ENCODE assay signal across 10 cellular contexts in the genomic region with DNA sequence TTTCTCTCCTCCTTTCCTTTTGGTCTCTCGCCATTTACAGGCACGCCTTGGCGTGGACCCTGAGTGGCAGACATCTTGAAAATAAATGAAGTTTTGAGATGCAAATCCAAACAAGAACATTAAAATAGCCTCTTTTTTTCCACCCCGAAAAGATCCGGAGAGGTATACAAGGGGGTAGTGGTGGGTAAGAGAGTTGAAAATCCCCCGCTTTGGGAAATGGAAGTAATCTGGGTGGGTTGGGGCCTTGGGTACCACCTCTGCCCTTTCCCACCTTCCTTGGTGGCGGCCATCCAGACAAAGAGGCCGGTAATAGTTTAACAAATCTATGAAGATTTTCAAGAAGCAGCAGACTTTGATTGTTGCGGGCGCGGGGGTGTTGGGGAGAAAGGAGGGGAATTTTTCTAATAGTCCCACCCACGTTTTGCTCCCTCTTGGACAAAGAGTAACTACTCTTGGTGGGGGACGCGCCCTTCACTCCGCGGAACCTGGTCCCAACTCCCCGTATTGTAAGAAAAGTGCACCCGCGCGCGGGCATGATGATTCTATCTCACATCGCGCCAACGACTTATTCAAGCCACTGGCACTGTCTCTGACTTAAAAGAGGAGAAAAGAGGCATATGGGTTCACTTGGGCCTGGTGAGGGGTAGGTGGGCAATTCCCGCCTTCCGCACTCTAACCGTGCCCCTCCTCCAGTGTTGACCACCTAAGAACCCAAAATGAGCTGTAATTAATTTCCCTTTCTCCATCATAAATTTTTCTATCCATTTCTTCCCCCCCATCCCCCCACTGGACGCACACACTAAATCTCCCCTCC. TPM values are rescaled to one million over a fixed set of nuclear protein-coding genes. Genes with fewer than 3 reads are reported as not detected.
DNase-seq lines count a peak whose midpoint lies in the region; ATAC-seq and TF ChIP-seq lines count a peak whose summit lies in the region.
"Had no signal": no experiment of that assay in that cellular context is flagged by ENCODE, and none has a peak within 500 bp of the region (broad histone marks: within the 10 kb centered on the region; RNA-seq: fewer than 3 reads in every experiment).

No MANE protein-coding gene starts in this region.

- ATAC-seq in activated T-helper 17 cell treated with anti-CD3 and anti-CD28 coated beads, Interleukin-2, amount 50 U/mL, for 72 hours (replicated peaks), result no peak
- ATAC-seq in naive thymus-derived CD4-positive, alpha-beta T cell, result no peak
- no peak for ATAC-seq in left lung

- H3K18ac ChIP-seq in H9 (ENCODE audit: insufficient read length, low read depth, low read length), result no peak overlapping the region

- H2AK5ac ChIP-seq in H9 (ENCODE audit: insufficient read length, low read length), result no peak overlapping the region

- H3K36me3 Mint-ChIP-seq in CD8-positive, alpha-beta memory T cell, result peaks cover 2 to 24% (median 2%) of the 10 kb centered on the region in 3 donors
- H3K36me3 Mint-ChIP-seq in H9 (ENCODE audit: insufficient read depth in 1 of 3, low read depth in 3 of 3), result peaks cover 0 to 3% (median 0%) of the 10 kb centered on the region in 3 experiments; a peak in 2 of 7 replicates
- H3K36me3 Mint-ChIP-seq in activated T-helper 17 cell treated with anti-CD3 and anti-CD28 coated beads, Interleukin-2, amount 50 U/mL, for 72 hours (ENCODE audit: low read depth), result peaks cover 31% of the 10 kb centered on the region
- H3K36me3 Mint-ChIP-seq in naive thymus-derived CD4-positive, alpha-beta T cell, result peaks cover 0 to 21% (median 5%) of the 10 kb centered on the region in 5 donors

- H4K91ac ChIP-seq in H9 (ENCODE audit: insufficient read length, low read depth, low read length), result no peak overlapping the region

- no peak overlapping the region for H3T11ph ChIP-seq in H9 (ENCODE audit: low read length)

- CTCF ChIA-PET in CD8-positive, alpha-beta memory T cell (lab: Charles Lee), result no interaction called here
- CTCF ChIA-PET in naive thymus-derived CD4-positive, alpha-beta T cell (lab: Charles Lee), result no interaction called here

- no peak overlapping the region for H2BK20ac ChIP-seq in H9 (ENCODE audit: low read depth, low read length, poor library complexity, severe bottlenecking)

- no peak overlapping the region for H2BK15ac ChIP-seq in H9 (ENCODE audit: low read depth, low read length)

- H3K9ac ChIP-seq in H9 (ENCODE audit: extremely low read depth, insufficient read length, low read length), result no peak overlapping the region

- H2BK12ac ChIP-seq in H9 (ENCODE audit: insufficient read length, low read depth, low read length), result no peak overlapping the region

- H3K27ac Mint-ChIP-seq in CD8-positive, alpha-beta memory T cell, result peak overlapping the region in 4 of 8 donors; percentile 13 to 79 (median 49)
- peak overlapping the region in 1 of 3 experiments; percentile 73; a peak in 1 of 7 replicates for H3K27ac Mint-ChIP-seq in H9
- H3K27ac Mint-ChIP-seq in activated T-helper 17 cell treated with anti-CD3 and anti-CD28 coated beads, Interleukin-2, amount 50 U/mL, for 72 hours, result no peak overlapping the region
- peak overlapping the region in 7 of 9 donors; percentile 49 to 86 (median 76) for H3K27ac Mint-ChIP-seq in naive thymus-derived CD4-positive, alpha-beta T cell

- WGBS in H9 (ENCODE audit: extremely low coverage, insufficient read length, low lambda C conversion rate), result no CpG with 5 or more reads among the region's 28 CpGs

- H3K23me2 ChIP-seq in H9 (ENCODE audit: insufficient read length, low read depth, low read length, poor library complexity, severe bottlenecking), result peaks cover 44% of the 10 kb centered on the region

- H3K4me3 ChIP-seq in CD8-positive, alpha-beta memory T cell (ENCODE audit: low read length), result no peak overlapping the region
- H3K4me3 ChIP-seq in naive thymus-derived CD4-positive, alpha-beta T cell (ENCODE audit: low read length), result no peak overlapping the region
- H3K4me3 ChIP-seq in left lung, result no peak overlapping the region

- H3K23ac ChIP-seq in H9 (ENCODE audit: insufficient read length, low read depth, low read length), result no peak overlapping the region

- TF ChIP-seq CTCF in H9 (conservative IDR thresholded peaks at IDR 0.05) (no peak), left lung (IDR thresholded peaks at IDR 0.05) (no peak)

- peaks cover 8% of the 10 kb centered on the region for H3K4me1 ChIP-seq in CD8-positive, alpha-beta memory T cell (ENCODE audit: insufficient read depth, low read length)
- H3K4me1 ChIP-seq in H9 (ENCODE audit: insufficient read depth, low read length) (peaks cover 7% of the 10 kb centered on the region; the same call in 1 of the 2 replicates), left lung (peaks cover 11 to 50% of the 10 kb centered on the region in 2 donors)
- H3K4me1 ChIP-seq in naive thymus-derived CD4-positive, alpha-beta T cell (ENCODE audit: control insufficient read depth in 2 of 2, insufficient read depth in 2 of 2, low read length in 2 of 2), result peaks cover 0 to 8% of the 10 kb centered on the region in 2 donors

- H3K27ac ChIP-seq in CD8-positive, alpha-beta memory T cell (ENCODE audit: low read depth, low read length), result no peak overlapping the region
- no peak overlapping the region for H3K27ac ChIP-seq in H9 (ENCODE audit: insufficient read length, low read depth, low read length)
- H3K27ac ChIP-seq in naive thymus-derived CD4-positive, alpha-beta T cell (ENCODE audit: low read depth, low read length), result no peak overlapping the region
- no peak overlapping the region for H3K27ac ChIP-seq in left lung

- no peak overlapping the region for H3K56ac ChIP-seq in H9 (ENCODE audit: insufficient read length, low read depth, low read length)

- DNase-seq in CD8-positive, alpha-beta memory T cell, result peak in 1 of 5 donors; percentile 2
- DNase-seq in H9, result no peak
- peak in 1 of 9 donors; percentile 3 for DNase-seq in naive thymus-derived CD4-positive, alpha-beta T cell
- no peak for DNase-seq in left lung
- DNase-seq in NCI-H82 treated with DMSO at 0.1 percent for 48 hours (lab: John Stamatoyannopoulos, UW; ENCODE audit: unreplicated experiment), result no peak
- no peak for DNase-seq in 8988T

- H3K9me3 ChIP-seq in CD8-positive, alpha-beta memory T cell (ENCODE audit: low read length), result no peaks in the 10 kb centered on the region
- no peaks in the 10 kb centered on the region for H3K9me3 ChIP-seq in H9 (ENCODE audit: control insufficient read depth, low read depth, low read length)
- H3K9me3 ChIP-seq in naive thymus-derived CD4-positive, alpha-beta T cell (ENCODE audit: control insufficient read depth in 2 of 3, low read length in 3 of 3), result peaks cover 0 to 23% (median 0%) of the 10 kb centered on the region in 3 experiments
- H3K9me3 ChIP-seq in left lung, result no peaks in the 10 kb centered on the region

- no peak overlapping the region for H3K14ac ChIP-seq in H9 (ENCODE audit: insufficient read depth, low read length)

- H3K4me1 Mint-ChIP-seq in CD8-positive, alpha-beta memory T cell, result peaks cover 32 to 40% (median 38%) of the 10 kb centered on the region in 3 donors
- H3K4me1 Mint-ChIP-seq in H9, result peaks cover 51 to 53% of the 10 kb centered on the region in 2 experiments
- H3K4me1 Mint-ChIP-seq in activated T-helper 17 cell treated with anti-CD3 and anti-CD28 coated beads, Interleukin-2, amount 50 U/mL, for 72 hours, result peaks cover 12% of the 10 kb centered on the region
- peaks cover 7 to 54% (median 37%) of the 10 kb centered on the region in 7 donors for H3K4me1 Mint-ChIP-seq in naive thymus-derived CD4-positive, alpha-beta T cell

- H4K5ac ChIP-seq in H9 (ENCODE audit: insufficient read length, low read depth, low read length), result no peak overlapping the region

- peaks cover 64% of the 10 kb centered on the region for H3K27me3 ChIP-seq in CD8-positive, alpha-beta memory T cell (ENCODE audit: insufficient read depth, low read length, poor library complexity, severe bottlenecking)
- no peaks in the 10 kb centered on the region; the same call in 1 of the 2 replicates for H3K27me3 ChIP-seq in H9 (ENCODE audit: insufficient read depth, low read length)
- peaks cover 18 to 60% of the 10 kb centered on the region in 2 donors for H3K27me3 ChIP-seq in naive thymus-derived CD4-positive, alpha-beta T cell (ENCODE audit: control insufficient read depth in 2 of 2, insufficient read depth in 2 of 2, low read length in 2 of 2)
- peaks cover 99 to 100% of the 10 kb centered on the region in 2 donors for H3K27me3 ChIP-seq in left lung

- H3K79me1 ChIP-seq in H9 (ENCODE audit: insufficient read depth, low read depth, low read length, poor library complexity, severe bottlenecking), result no peaks in the 10 kb centered on the region

- no peak overlapping the region for H3K4ac ChIP-seq in H9 (ENCODE audit: low read depth, low read length)

- H2BK120ac ChIP-seq in H9 (ENCODE audit: low read depth, low read length, poor library complexity, severe bottlenecking), result no peak overlapping the region

- peak overlapping the region; percentile 95 for H3K4me2 ChIP-seq in H9 (ENCODE audit: insufficient read depth, insufficient read length, low read length)

- no peaks in the 10 kb centered on the region for H3K36me3 ChIP-seq in CD8-positive, alpha-beta memory T cell (ENCODE audit: insufficient read depth, low read length)
- no peaks in the 10 kb centered on the region for H3K36me3 ChIP-seq in naive thymus-derived CD4-positive, alpha-beta T cell (ENCODE audit: control insufficient read depth in 2 of 3, insufficient read depth in 3 of 3, low read length in 3 of 3)
- no peaks in the 10 kb centered on the region for H3K36me3 ChIP-seq in left lung

- H2AFZ ChIP-seq in H9 (ENCODE audit: low read length), result no peak overlapping the region

- H4K8ac ChIP-seq in H9 (replicated peaks; ENCODE audit: insufficient read length, low read depth, low read length), result no peak overlapping the region

- peaks cover 76 to 77% of the 10 kb centered on the region in 2 donors for H3K27me3 Mint-ChIP-seq in CD8-positive, alpha-beta memory T cell
- H3K27me3 Mint-ChIP-seq in H9 (ENCODE audit: low read depth), result peaks cover 54% of the 10 kb centered on the region
- H3K27me3 Mint-ChIP-seq in activated T-helper 17 cell treated with anti-CD3 and anti-CD28 coated beads, Interleukin-2, amount 50 U/mL, for 72 hours, result peaks cover 58% of the 10 kb centered on the region
- peaks cover 69 to 82% (median 73%) of the 10 kb centered on the region in 5 donors for H3K27me3 Mint-ChIP-seq in naive thymus-derived CD4-positive, alpha-beta T cell

- peaks cover 22 to 44% (median 38%) of the 10 kb centered on the region in 5 donors for H3K9me3 Mint-ChIP-seq in CD8-positive, alpha-beta memory T cell
- no peaks in the 10 kb centered on the region for H3K9me3 Mint-ChIP-seq in H9
- H3K9me3 Mint-ChIP-seq in activated T-helper 17 cell treated with anti-CD3 and anti-CD28 coated beads, Interleukin-2, amount 50 U/mL, for 72 hours, result no peaks in the 10 kb centered on the region
- H3K9me3 Mint-ChIP-seq in naive thymus-derived CD4-positive, alpha-beta T cell, result peaks cover 3 to 53% (median 25%) of the 10 kb centered on the region in 11 donors

- intact Hi-C loops in naive thymus-derived CD4-positive, alpha-beta T cell (cut with micrococcal nuclease), result loop anchor here (1.0 kb wide), 2 partner anchors 9 to 10 kb away; no protein-coding TSS in a partner anchor
- intact Hi-C loops in left lung (cut with DNase I), result no loop called here

- no peak overlapping the region for H2BK5ac ChIP-seq in H9 (ENCODE audit: insufficient read length, low read length)

- no peaks in the 10 kb centered on the region for H4K20me1 ChIP-seq in H9 (ENCODE audit: control insufficient read depth, insufficient read depth, insufficient read length)

- POLR2A ChIA-PET in CD8-positive, alpha-beta memory T cell (lab: Charles Lee), result no interaction called here
- POLR2A ChIA-PET in naive thymus-derived CD4-positive, alpha-beta T cell (lab: Charles Lee), result interaction anchor here (1.0 kb wide), 1 partner anchor 10 kb away, joined by 3 read pairs; no protein-coding TSS in a partner anchor

- H3K4me3 Mint-ChIP-seq in CD8-positive, alpha-beta memory T cell, result peak overlapping the region; percentile 31 to 80 (median 61)
- H3K4me3 Mint-ChIP-seq in H9, result peak overlapping the region; percentile 83 to 96
- H3K4me3 Mint-ChIP-seq in activated T-helper 17 cell treated with anti-CD3 and anti-CD28 coated beads, Interleukin-2, amount 50 U/mL, for 72 hours, result peak overlapping the region; percentile 57
- peak overlapping the region; percentile 30 to 83 (median 67) for H3K4me3 Mint-ChIP-seq in naive thymus-derived CD4-positive, alpha-beta T cell

- no peaks in the 10 kb centered on the region for H3K79me2 ChIP-seq in H9 (ENCODE audit: insufficient read depth, low read length)

RNA-seq across cellular contexts. Expression of a gene that starts 3.9 kb away (rescaled TPM):
- total RNA-seq in CD8-positive, alpha-beta memory T cell, result not detected
- not detected for polyA plus RNA-seq in CD8-positive, alpha-beta memory T cell
- total RNA-seq in H9 (2021), result 25.8 and 26.1 TPM in 2 replicates
- total RNA-seq in activated T-helper 17 cell treated with anti-CD3 and anti-CD28 coated beads, Interleukin-2, amount 50 U/mL, for 72 hours, result not detected
- total RNA-seq in naive thymus-derived CD4-positive, alpha-beta T cell, result not detected
- polyA plus RNA-seq in naive thymus-derived CD4-positive, alpha-beta T cell, result not detected
- total RNA-seq in left lung, result not detected
- total RNA-seq: epithelial cell of proximal tubule, mononuclear cell, temporal lobe had no signal

RNA-seq across cellular contexts. Expression of a gene that starts 49.0 kb away (rescaled TPM):
- total RNA-seq in CD8-positive, alpha-beta memory T cell, result 10 to 100 TPM; 21.2 to 24.6 TPM
- 25.6 TPM for polyA plus RNA-seq in CD8-positive, alpha-beta memory T cell
- 21.4 and 21.9 TPM in 2 replicates for total RNA-seq in H9 (2021)
- total RNA-seq in activated T-helper 17 cell treated with anti-CD3 and anti-CD28 coated beads, Interleukin-2, amount 50 U/mL, for 72 hours, result 10 to 100 TPM; 18.1 to 20.4 TPM
- total RNA-seq in naive thymus-derived CD4-positive, alpha-beta T cell, result 10 to 100 TPM; 16.1 to 29.8 (median 27.3) TPM
- 10 to 100 TPM; 21.0 to 25.1 TPM for polyA plus RNA-seq in naive thymus-derived CD4-positive, alpha-beta T cell
- 10 to 100 TPM; 11.8 to 16.7 TPM for total RNA-seq in left lung

Comparison
In these comparisons a context has a peak if more than half of its experiments do, and no peak if none do; other contexts are left out.
1. RNA of a gene that starts 3.9 kb away (total RNA-seq): 25.8 to 26.1 TPM in H9; not detected in activated T-helper 17 cell treated with anti-CD3 and anti-CD28 coated beads, Interleukin-2, amount 50 U/mL, for 72 hours, not detected in left lung, not detected in CD8-positive, alpha-beta memory T cell and not detected in naive thymus-derived CD4-positive, alpha-beta T cell; every median in the first group is over 10 times any median in the second.
2. intact Hi-C loops: an anchor here in naive thymus-derived CD4-positive, alpha-beta T cell (1.0 kb wide); none called in left lung.
3. Peak in every context shown above with its lines, with median percentiles within 50 percentile points of each other: H3K4me3 Mint-ChIP-seq.